8 cellular contexts compared by ENCODE assay signal in the genomic region with DNA sequence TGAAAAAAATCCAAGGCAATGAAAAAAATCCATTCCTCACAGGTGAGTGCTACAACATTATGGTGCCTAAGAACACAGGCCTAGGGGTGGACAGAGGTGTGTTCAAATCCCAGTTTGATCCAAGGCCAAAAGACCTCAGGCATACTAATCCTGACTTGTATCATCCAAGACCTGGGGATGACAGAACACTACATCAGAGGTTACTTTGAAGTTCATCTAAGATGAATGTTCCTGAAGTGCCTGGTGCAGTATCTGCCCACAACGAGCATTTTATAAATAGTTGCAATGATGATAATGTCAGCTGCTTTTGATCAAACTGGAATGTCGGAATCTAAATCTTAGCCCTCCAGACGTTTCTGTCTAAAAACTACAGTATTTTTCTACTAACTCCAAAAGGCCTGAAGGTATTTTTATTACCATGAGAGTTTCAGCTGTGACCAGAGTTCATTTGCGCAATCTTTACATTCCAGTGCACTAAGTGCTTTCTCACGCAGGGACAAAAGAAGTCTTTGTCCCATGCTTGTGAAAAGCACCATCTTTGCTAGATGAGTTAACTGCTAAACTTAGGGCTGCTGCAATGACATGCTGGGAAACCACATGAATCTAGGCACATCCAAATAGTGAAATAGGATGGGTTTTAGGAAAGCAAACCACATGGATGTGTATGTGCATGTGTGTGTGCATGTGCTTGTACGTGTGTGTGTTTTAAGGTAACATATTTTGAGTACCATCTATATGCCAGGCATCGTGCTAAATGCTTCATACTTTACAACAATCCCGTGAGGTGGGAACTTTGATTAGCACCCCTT. TPM values are rescaled to one million over a fixed set of nuclear protein-coding genes. Genes with fewer than 3 reads are reported as not detected.
A peak's percentile ranks its signal among the peaks of the same experiment; 100 is the strongest.
DNase-seq lines count a peak whose midpoint lies in the region; ATAC-seq, FAIRE-seq and TF ChIP-seq lines count a peak whose summit lies in the region.

No MANE protein-coding gene starts in this region.

- no peak overlapping the region for H3K27ac Mint-ChIP-seq in activated T-cell treated with anti-CD3 and anti-CD28 coated beads, Interleukin-2, amount 50 U/mL, for 72 hours
- H3K27ac Mint-ChIP-seq in CD4-positive, alpha-beta memory T cell, result no peak overlapping the region

- CTCF ChIA-PET in CD4-positive, alpha-beta memory T cell (lab: Charles Lee; ENCODE audit: partially characterized antibody), result interaction anchor here (2.2 kb wide), 1 partner anchor 20 kb away, joined by 9 read pairs; no protein-coding TSS in a partner anchor

- intact Hi-C loops in CD4-positive, alpha-beta memory T cell (cut with micrococcal nuclease), result no loop called here

- peaks cover 1 to 8% of the 10 kb centered on the region in 2 donors for H3K36me3 Mint-ChIP-seq in activated T-cell treated with anti-CD3 and anti-CD28 coated beads, Interleukin-2, amount 50 U/mL, for 72 hours (ENCODE audit: insufficient read depth in 2 of 2)
- peaks cover 32 to 67% of the 10 kb centered on the region in 2 donors for H3K36me3 Mint-ChIP-seq in CD4-positive, alpha-beta memory T cell

- DNase-seq in HTR-8/SVneo (ENCODE audit: insufficient read length, low spot score) (peak; percentile 61), astrocyte of the hippocampus (ENCODE audit: low read depth, low spot score) (peak; percentile 94), hepatocyte (ENCODE audit: low spot score) (peak; percentile 83), thoracic aorta (ENCODE audit: low spot score) (no peak), NK-92 (lab: John Stamatoyannopoulos, UW; ENCODE audit: unreplicated experiment) (no peak)
- no peak for DNase-seq in activated T-cell treated with anti-CD3 and anti-CD28 coated beads, Interleukin-2, amount 50 U/mL, for 72 hours
- no peak for DNase-seq in CD4-positive, alpha-beta memory T cell

- ATAC-seq in thoracic aorta (ENCODE audit: insufficient number of reproducible peaks, low FRiP score, low read depth) (peak; percentile 10), GM21360 (IDR thresholded peaks at IDR 0.05; ENCODE audit: unreplicated experiment) (no peak)
- no peak for ATAC-seq in activated T-cell treated with anti-CD3 and anti-CD28 coated beads, Interleukin-2, amount 50 U/mL, for 72 hours (replicated peaks in 1 of 2)

- no peaks in the 10 kb centered on the region for H3K27me3 Mint-ChIP-seq in activated T-cell treated with anti-CD3 and anti-CD28 coated beads, Interleukin-2, amount 50 U/mL, for 72 hours (ENCODE audit: low read depth)
- no peaks in the 10 kb centered on the region for H3K27me3 Mint-ChIP-seq in CD4-positive, alpha-beta memory T cell

- no peaks in the 10 kb centered on the region for H3K9me2 ChIP-seq in hepatocyte (replicated peaks; ENCODE audit: insufficient read depth)

- no peaks in the 10 kb centered on the region for H3K4me1 Mint-ChIP-seq in activated T-cell treated with anti-CD3 and anti-CD28 coated beads, Interleukin-2, amount 50 U/mL, for 72 hours (ENCODE audit: low read depth)
- peaks cover 4 to 20% (median 10%) of the 10 kb centered on the region in 4 donors for H3K4me1 Mint-ChIP-seq in CD4-positive, alpha-beta memory T cell

- POLR2A ChIA-PET in CD4-positive, alpha-beta memory T cell (lab: Charles Lee; ENCODE audit: partially characterized antibody), result interaction anchor here (1.3 kb wide), 1 partner anchor 19 kb away, joined by 4 read pairs; a partner anchor contains a TSS

- H2AFZ ChIP-seq in hepatocyte, result no peak overlapping the region

- H3K27ac ChIP-seq in hepatocyte, result peak overlapping the region; percentile 91
- peak overlapping the region; percentile 55 to 76 for H3K27ac ChIP-seq in thoracic aorta
- H3K27ac ChIP-seq in CD4-positive, alpha-beta memory T cell (ENCODE audit: low read depth, low read length), result no peak overlapping the region

- peaks cover 39% of the 10 kb centered on the region for H3K4me1 ChIP-seq in hepatocyte (ENCODE audit: insufficient read depth)
- peaks cover 61 to 79% of the 10 kb centered on the region in 2 donors for H3K4me1 ChIP-seq in thoracic aorta (ENCODE audit: control insufficient read depth in 1 of 2, low read depth in 2 of 2)
- no peaks in the 10 kb centered on the region for H3K4me1 ChIP-seq in CD4-positive, alpha-beta memory T cell (ENCODE audit: insufficient read depth, low read length)

- peak overlapping the region; percentile 14 for H3K4me2 ChIP-seq in hepatocyte

- WGBS in hepatocyte (ENCODE audit: low lambda C conversion rate, missing lambda C conversion rate), result 30% methylated on average over 8 of the region's 8 CpGs

- no peak overlapping the region for H3K4me3 Mint-ChIP-seq in activated T-cell treated with anti-CD3 and anti-CD28 coated beads, Interleukin-2, amount 50 U/mL, for 72 hours
- H3K4me3 Mint-ChIP-seq in CD4-positive, alpha-beta memory T cell, result no peak overlapping the region

- peaks cover 76% of the 10 kb centered on the region for H3K79me2 ChIP-seq in hepatocyte

- H3K4me3 ChIP-seq in hepatocyte, result no peak overlapping the region
- no peak overlapping the region for H3K4me3 ChIP-seq in thoracic aorta
- no peak overlapping the region for H3K4me3 ChIP-seq in CD4-positive, alpha-beta memory T cell (ENCODE audit: low read length in 2 of 2)

- no peaks in the 10 kb centered on the region for H3K9me3 Mint-ChIP-seq in activated T-cell treated with anti-CD3 and anti-CD28 coated beads, Interleukin-2, amount 50 U/mL, for 72 hours
- H3K9me3 Mint-ChIP-seq in CD4-positive, alpha-beta memory T cell, result no peaks in the 10 kb centered on the region

- FAIRE-seq in HTR-8/SVneo (lab: Jason Lieb, UNC), result peak; percentile 76

- TF ChIP-seq CTCF in hepatocyte (IDR thresholded peaks at IDR 0.05; ENCODE audit: poor library complexity), result no peak
- TF ChIP-seq CTCF in thoracic aorta (IDR thresholded peaks at IDR 0.05), result no peak

- H3K27me3 ChIP-seq in hepatocyte (no peaks in the 10 kb centered on the region), thoracic aorta (replicated peaks; ENCODE audit: insufficient read depth) (no peaks in the 10 kb centered on the region)
- no peaks in the 10 kb centered on the region for H3K27me3 ChIP-seq in CD4-positive, alpha-beta memory T cell (ENCODE audit: insufficient read depth, low read length)

- H4K20me1 ChIP-seq in hepatocyte (ENCODE audit: insufficient read depth, poor library complexity, severe bottlenecking), result peaks cover 10% of the 10 kb centered on the region

- H3K36me3 ChIP-seq in hepatocyte (replicated peaks; ENCODE audit: insufficient read depth, low read depth) (no peaks in the 10 kb centered on the region), thoracic aorta (peaks cover 24% of the 10 kb centered on the region)
- peaks cover 38% of the 10 kb centered on the region for H3K36me3 ChIP-seq in CD4-positive, alpha-beta memory T cell (ENCODE audit: insufficient read depth, low read length)

- H3K9me3 ChIP-seq in hepatocyte (ENCODE audit: low read depth) (no peaks in the 10 kb centered on the region), thoracic aorta (no peaks in the 10 kb centered on the region)
- no peaks in the 10 kb centered on the region for H3K9me3 ChIP-seq in CD4-positive, alpha-beta memory T cell (ENCODE audit: control insufficient read depth in 1 of 2, low read length in 2 of 2)

RNA-seq across cellular contexts. Expression of a gene that starts 18.1 kb away (rescaled TPM):
- total RNA-seq in hepatocyte (1,102 and 1,220 TPM in 2 replicates), thoracic aorta (100 to 1,000 TPM; 752 to 812 TPM)
- 1,699 and 1,702 TPM in 2 replicates for polyA plus RNA-seq in hepatocyte
- total RNA-seq in activated T-cell treated with anti-CD3 and anti-CD28 coated beads, Interleukin-2, amount 50 U/mL, for 72 hours, result 10 to 100 TPM; 58.2 to 89.3 TPM
- total RNA-seq in CD4-positive, alpha-beta memory T cell, result 100 to 1,000 TPM; 148 to 160 TPM
- 100 to 1,000 TPM; 561 to 682 TPM for polyA plus RNA-seq in CD4-positive, alpha-beta memory T cell

Comparison
In these comparisons a context has a peak if more than half of its experiments do, and no peak if none do; other contexts are left out.
1. DNase-seq: peak in HTR-8/SVneo (single experiment), astrocyte of the hippocampus (single experiment) and hepatocyte (single experiment); none in thoracic aorta (single experiment), NK-92 (single experiment), activated T-cell treated with anti-CD3 and anti-CD28 coated beads, Interleukin-2, amount 50 U/mL, for 72 hours (0 of 2) and CD4-positive, alpha-beta memory T cell (0 of 5).